Comparison of ENCODE assay signal across 8 cellular contexts in the genomic region with DNA sequence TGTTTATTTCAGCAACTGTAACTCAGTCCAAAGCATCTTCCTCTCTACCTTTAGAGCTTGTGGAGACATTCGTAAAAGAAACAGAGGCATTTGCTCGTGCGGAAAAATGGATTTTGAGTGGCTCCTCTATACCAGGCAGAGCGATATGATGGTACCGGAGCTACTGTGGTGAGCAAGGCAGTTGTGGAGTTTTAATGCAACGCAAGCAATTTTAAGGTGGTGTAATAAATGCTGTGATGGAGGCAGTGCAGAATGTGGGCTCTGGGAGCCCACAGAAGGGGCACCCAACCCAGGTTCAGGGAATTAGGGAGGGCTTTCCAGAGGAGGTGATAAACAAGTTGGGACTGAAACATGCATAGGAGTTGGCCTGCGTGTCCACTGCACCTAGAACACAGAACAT.
"Had no signal": no experiment of that assay in that cellular context is flagged by ENCODE, and none has a peak within 500 bp of the region (broad histone marks: within the 10 kb centered on the region; RNA-seq: fewer than 3 reads in every experiment).

No MANE protein-coding gene starts in this region.

- H3K4me3 Mint-ChIP-seq: GM23338, HFFc6, IgD-negative memory B cell had no signal

- H3K36me3 ChIP-seq: HAP-1 had no signal

- ATAC-seq: GM23338, HCT116 had no signal

- H3K27ac ChIP-seq: HL-60 had no signal

- H3K27ac Mint-ChIP-seq: GM23338, HFFc6, IgD-negative memory B cell had no signal

- H3K27me3 Mint-ChIP-seq: IgD-negative memory B cell had no signal

- H3K4me1 ChIP-seq: HAP-1 had no signal

- H3K4me3 ChIP-seq: GM23338, HAP-1 had no signal

- H2AFZ ChIP-seq: GM23338 had no signal

- H3K9me3 Mint-ChIP-seq: GM23338, HFFc6, IgD-negative memory B cell had no signal

- DNase-seq: H7, HFFc6, KG1 had no signal

- H3K36me3 Mint-ChIP-seq: IgD-negative memory B cell had no signal

- H3K4me2 ChIP-seq: GM23338 had no signal

- H3K9me3 ChIP-seq: HAP-1 had no signal
